In genomic region chr10:101903827-101904520, GRCh38 we compare ENCODE assay signal across 8 cellular contexts.
DNase-seq lines count a peak whose midpoint lies in the region; ATAC-seq and TF ChIP-seq lines count a peak whose summit lies in the region.

No MANE protein-coding gene starts in this region.

- H3K36me3 ChIP-seq in BLaER1 (no peaks in the 10 kb centered on the region), neuronal stem cell (replicated peaks in 1 of 2; ENCODE audit: control insufficient read depth in 2 of 2, insufficient read depth in 2 of 2, low read length in 2 of 2) (no peaks in the 10 kb centered on the region)

- no peak overlapping the region for H2AFZ ChIP-seq in neuronal stem cell (ENCODE audit: low read length)

- DNase-seq in NCI-H526 treated with DMSO at 0.1 percent for 48 hours (lab: John Stamatoyannopoulos, UW) (peak; percentile 10), neuronal stem cell (ENCODE audit: low spot score) (no peak), foreskin fibroblast (no peak), 8988T (no peak), NOMO-1 treated with DMSO at 0.1 percent for 48 hours (lab: John Stamatoyannopoulos, UW; ENCODE audit: unreplicated experiment) (no peak)

- no peak overlapping the region for H4K91ac ChIP-seq in neuronal stem cell (ENCODE audit: low read depth, low read length, poor library complexity)

- H3K14ac ChIP-seq in neuronal stem cell (ENCODE audit: low read length), result no peak overlapping the region

- no peak overlapping the region for H3K18ac ChIP-seq in neuronal stem cell (ENCODE audit: low read length)

- no peak overlapping the region; the same call in 1 of the 2 replicates for H3K4me3 ChIP-seq in BLaER1
- no peak overlapping the region for H3K4me3 ChIP-seq in neuronal stem cell (ENCODE audit: low read length in 2 of 2)
- H3K4me3 ChIP-seq in foreskin fibroblast (ENCODE audit: low read depth in 1 of 2, low read length in 2 of 2), result no peak overlapping the region

- peaks cover 85% of the 10 kb centered on the region for H3K4me1 ChIP-seq in BLaER1
- H3K4me1 ChIP-seq in neuronal stem cell (ENCODE audit: control insufficient read depth in 2 of 2, insufficient read depth in 1 of 2, low read depth in 1 of 2, low read length in 2 of 2), result peaks cover 8 to 18% of the 10 kb centered on the region in 2 donors

- no peak overlapping the region for H3K4ac ChIP-seq in neuronal stem cell (ENCODE audit: low read length)

- H3K23ac ChIP-seq in neuronal stem cell (ENCODE audit: low read depth, low read length, poor library complexity), result no peak overlapping the region

- H2BK15ac ChIP-seq in neuronal stem cell (ENCODE audit: low read length), result no peak overlapping the region

- no peak overlapping the region for H2BK120ac ChIP-seq in neuronal stem cell (ENCODE audit: low read depth, low read length)

- H3K9me3 ChIP-seq in BLaER1 (no peaks in the 10 kb centered on the region), neuronal stem cell (replicated peaks in 1 of 2; ENCODE audit: control insufficient read depth in 2 of 2, insufficient read depth in 1 of 2, low read depth in 1 of 2, low read length in 2 of 2) (no peaks in the 10 kb centered on the region)

- no peak for TF ChIP-seq CTCF in foreskin fibroblast (IDR thresholded peaks at IDR 0.05; ENCODE audit: low read depth, low read length)

- H3K9ac ChIP-seq in BLaER1 (no peak overlapping the region), neuronal stem cell (ENCODE audit: low read depth, low read length, poor library complexity) (no peak overlapping the region)

- H4K20me1 ChIP-seq in BLaER1, result peaks cover 35% of the 10 kb centered on the region

- no peaks in the 10 kb centered on the region for H3K27me3 ChIP-seq in BLaER1
- H3K27me3 ChIP-seq in neuronal stem cell (ENCODE audit: control insufficient read depth in 3 of 3, insufficient read depth in 3 of 3, low read depth in 1 of 3, low read length in 3 of 3), result no peaks in the 10 kb centered on the region

- no peak overlapping the region for H2BK12ac ChIP-seq in neuronal stem cell (ENCODE audit: low read length)

- peak; percentile 78 for ATAC-seq in GM18873 (IDR thresholded peaks at IDR 0.05; ENCODE audit: low FRiP score, unreplicated experiment)
- peak; percentile 69 for ATAC-seq in HG03039 (IDR thresholded peaks at IDR 0.05; ENCODE audit: unreplicated experiment)

- no peak overlapping the region for H2BK5ac ChIP-seq in neuronal stem cell (ENCODE audit: low read length)

- H3K79me1 ChIP-seq in neuronal stem cell (ENCODE audit: low read depth, low read length), result no peaks in the 10 kb centered on the region

- H2AK5ac ChIP-seq in neuronal stem cell (ENCODE audit: low read depth, low read length), result no peak overlapping the region

- H3K27ac ChIP-seq in BLaER1 (peak overlapping the region; percentile 39), neuronal stem cell (replicated peaks; ENCODE audit: low read length) (peak overlapping the region; percentile 1)

- no CpG with 5 or more reads among the region's 7 CpGs for WGBS in neuronal stem cell (ENCODE audit: extremely low coverage in 2 of 2, insufficient read length in 2 of 2, insufficient replicate concordance in 1 of 2), 2 donors

- H3K4me2 ChIP-seq in BLaER1 (peak overlapping the region; percentile 81), neuronal stem cell (ENCODE audit: insufficient read depth, low read length, poor library complexity, severe bottlenecking) (no peak overlapping the region)

- no peak overlapping the region for H4K8ac ChIP-seq in neuronal stem cell (ENCODE audit: low read depth, low read length)
